ENCODE assay signal across 17 cellular contexts in genomic region chr2:60544059-60544458, GRCh38. TPM values are rescaled to one million over a fixed set of nuclear protein-coding genes. Genes with fewer than 3 reads are reported as not detected.
DNase-seq lines count a peak whose midpoint lies in the region; ATAC-seq and TF ChIP-seq lines count a peak whose summit lies in the region.
"Had no signal": no experiment of that assay in that cellular context is flagged by ENCODE, and none has a peak within 500 bp of the region (broad histone marks: within the 10 kb centered on the region; RNA-seq: fewer than 3 reads in every experiment).

No MANE protein-coding gene starts in this region.

- H3K4me1 ChIP-seq in cardiac muscle cell (ENCODE audit: low read depth): peaks cover 15% of the 10 kb centered on the region
- peaks cover 54% of the 10 kb centered on the region for H3K4me1 ChIP-seq in iPS-18a (ENCODE audit: control insufficient read depth, low read depth, low read length)
- peaks cover 62% of the 10 kb centered on the region for H3K4me1 ChIP-seq in suprapubic skin
- H3K4me1 ChIP-seq: Caco-2 had no signal

- POLR2A ChIA-PET in RWPE1 (lab: Yijun Ruan, JAX; ENCODE audit: low non-redundant PET): no interaction called here

- WGBS in suprapubic skin: 53% methylated on average over 7 of the region's 7 CpGs

- H3K9ac ChIP-seq in iPS-18a (ENCODE audit: low read length): peak overlapping the region; percentile 5

- TF ChIP-seq POLR2A in suprapubic skin (IDR thresholded peaks at IDR 0.05): no peak

- H3K36me3 ChIP-seq in cardiac muscle cell (no peaks in the 10 kb centered on the region), iPS-18a (ENCODE audit: control insufficient read depth, low read depth, low read length) (peaks cover 59% of the 10 kb centered on the region), suprapubic skin (no peaks in the 10 kb centered on the region)
- H3K36me3 ChIP-seq: lower lobe of right lung, thoracic aorta had no signal

- CTCF ChIA-PET in RWPE1 (lab: Yijun Ruan, JAX): interaction anchor here (0.6 kb wide), 1 partner anchor 81 kb away, joined by 3 read pairs; no protein-coding TSS in a partner anchor

- ATAC-seq in Right ventricle myocardium superior (ENCODE audit: poor library complexity): no peak
- ATAC-seq: activated CD8-positive, alpha-beta T cell treated with anti-CD3 and anti-CD28 coated beads for 36 hours; lower lobe of right lung had no signal

- peak overlapping the region; percentile 6 for H3K27ac ChIP-seq in cardiac muscle cell
- H3K27ac ChIP-seq in VCaP: peak overlapping the region; percentile 78; the same call in 1 of the 2 replicates
- no peak overlapping the region for H3K27ac ChIP-seq in iPS-18a (ENCODE audit: low read length)
- H3K27ac ChIP-seq in suprapubic skin: peak overlapping the region; percentile 91
- no peak overlapping the region for H3K27ac ChIP-seq in RWPE1
- H3K27ac ChIP-seq: brain microvascular endothelial cell, lower lobe of right lung, thoracic aorta had no signal

- H3K9me3 ChIP-seq in cardiac muscle cell (ENCODE audit: low read depth): no peaks in the 10 kb centered on the region
- no peaks in the 10 kb centered on the region for H3K9me3 ChIP-seq in iPS-18a (ENCODE audit: control insufficient read depth, low read depth, low read length)
- H3K9me3 ChIP-seq in suprapubic skin: no peaks in the 10 kb centered on the region
- H3K9me3 ChIP-seq: Caco-2, lower lobe of right lung, thoracic aorta had no signal

- intact Hi-C loops in Right ventricle myocardium superior (cut with DNase I): no loop called here

- H3K27me3 ChIP-seq in cardiac muscle cell (peaks cover 2% of the 10 kb centered on the region), iPS-18a (ENCODE audit: control insufficient read depth, insufficient read depth, low read length) (no peaks in the 10 kb centered on the region), suprapubic skin (peaks cover 30% of the 10 kb centered on the region)
- H3K27me3 ChIP-seq: brain microvascular endothelial cell had no signal

- no peak for TF ChIP-seq EP300 in suprapubic skin (IDR thresholded peaks at IDR 0.05)

- TF ChIP-seq CTCF in cardiac muscle cell (IDR thresholded peaks at IDR 0.05; ENCODE audit: low read depth, low read length) (no peak), VCaP (conservative IDR thresholded peaks at IDR 0.05) (no peak), suprapubic skin (IDR thresholded peaks at IDR 0.05) (no peak), RWPE1 (conservative IDR thresholded peaks at IDR 0.05; ENCODE audit: low read depth) (no peak)

- no peak for DNase-seq in cardiac muscle cell (ENCODE audit: low read depth in 1 of 2, low spot score in 1 of 2)
- DNase-seq in Right ventricle myocardium superior: no peak
- no peak for DNase-seq in suprapubic skin (ENCODE audit: low spot score in 2 of 2)
- DNase-seq in NCI-H526 treated with DMSO at 0.1 percent for 48 hours (lab: John Stamatoyannopoulos, UW): no peak
- DNase-seq in iPS-NIHi7 (ENCODE audit: extremely low spot score): no peak
- DNase-seq in RWPE1 (ENCODE audit: low spot score): no peak
- DNase-seq: activated CD8-positive, alpha-beta T cell treated with anti-CD3 and anti-CD28 coated beads for 36 hours; activated effector memory CD4-positive, alpha-beta T cell treated with Interleukin-2 at 50 U/mL for 16 hours; brain microvascular endothelial cell; Caco-2; hippocampal formation; lower lobe of right lung; NCI-H524; SHP77 had no signal

- no peak overlapping the region for H3K4me3 ChIP-seq in cardiac muscle cell
- no peak overlapping the region for H3K4me3 ChIP-seq in iPS-18a (ENCODE audit: low read length)
- no peak overlapping the region for H3K4me3 ChIP-seq in suprapubic skin
- H3K4me3 ChIP-seq: lower lobe of right lung, thoracic aorta had no signal

RNA-seq across cellular contexts. Expression of gene BCL11A, which starts 9.4 kb away (rescaled TPM):
- total RNA-seq in cardiac muscle cell (15.7 and 17.1 TPM in 2 replicates), Right ventricle myocardium superior (31.6 TPM), suprapubic skin (100 to 1,000 TPM in 2 of 4 donors, 10 to 100 TPM in 2; 67.1 to 222 (median 113) TPM)
- polyA plus RNA-seq in cardiac muscle cell: 19.8 and 20.7 TPM in 2 replicates

Comparison
In these comparisons a context has a peak if more than half of its experiments do, and no peak if none do; other contexts are left out.
1. H3K27ac ChIP-seq: peak in cardiac muscle cell (single experiment), VCaP (single experiment) and suprapubic skin (single experiment); none in iPS-18a (single experiment) and RWPE1 (single experiment).